ENCODE assay signal across 30 cellular contexts in genomic region chr1:69738458-69738857, GRCh38.
DNase-seq lines count a peak whose midpoint lies in the region; ATAC-seq, FAIRE-seq and TF ChIP-seq lines count a peak whose summit lies in the region.
"Had no signal": no experiment of that assay in that cellular context is flagged by ENCODE, and none has a peak within 500 bp of the region (broad histone marks: within the 10 kb centered on the region; RNA-seq: fewer than 3 reads in every experiment).

No MANE protein-coding gene starts in this region.

- no peak overlapping the region for H3K27ac ChIP-seq in heart left ventricle
- H3K27ac ChIP-seq: ascending aorta, GM23248, ovary, right atrium auricular region, RWPE1, spleen had no signal

- ATAC-seq in Right ventricle myocardium superior (ENCODE audit: poor library complexity) (peak; percentile 15), heart left ventricle (no peak), GM18519 (IDR thresholded peaks at IDR 0.05; ENCODE audit: low FRiP score, unreplicated experiment) (no peak), HG03025 (IDR thresholded peaks at IDR 0.05; ENCODE audit: low FRiP score, unreplicated experiment) (no peak), GM21528 (IDR thresholded peaks at IDR 0.05; ENCODE audit: low FRiP score, unreplicated experiment) (no peak)
- no peak for ATAC-seq in activated T-cell treated with anti-CD3 and anti-CD28 coated beads, Interleukin-2, amount 50 U/mL, for 72 hours (replicated peaks in 1 of 2)
- ATAC-seq: activated CD4-positive, alpha-beta T cell treated with anti-CD3 and anti-CD28 coated beads for 36 hours; T-helper 17 cell had no signal

- no peak for TF ChIP-seq POLR2A in heart left ventricle (IDR thresholded peaks at IDR 0.05)

- H3K27ac Mint-ChIP-seq in neural crest cell (ENCODE audit: unreplicated experiment): peak overlapping the region; percentile 65
- no peak overlapping the region for H3K27ac Mint-ChIP-seq in activated T-cell treated with anti-CD3 and anti-CD28 coated beads, Interleukin-2, amount 50 U/mL, for 72 hours
- H3K27ac Mint-ChIP-seq: activated CD4-positive, alpha-beta T cell treated with anti-CD3 and anti-CD28 coated beads for 36 hours; activated naive CD8-positive, alpha-beta T cell treated with anti-CD3 and anti-CD28 coated beads for 36 hours; CD14-positive monocyte; memory B cell; T-helper 17 cell had no signal

- H3K27me3 Mint-ChIP-seq in neural crest cell (ENCODE audit: low read depth): no peaks in the 10 kb centered on the region
- H3K27me3 Mint-ChIP-seq in activated T-cell treated with anti-CD3 and anti-CD28 coated beads, Interleukin-2, amount 50 U/mL, for 72 hours (ENCODE audit: low read depth): no peaks in the 10 kb centered on the region
- H3K27me3 Mint-ChIP-seq: activated CD4-positive, alpha-beta T cell treated with anti-CD3 and anti-CD28 coated beads for 36 hours; activated naive CD8-positive, alpha-beta T cell treated with anti-CD3 and anti-CD28 coated beads for 36 hours; T-helper 17 cell had no signal

- peaks cover 6% of the 10 kb centered on the region for H3K9me3 Mint-ChIP-seq in neural crest cell
- peaks cover 0 to 2% of the 10 kb centered on the region in 2 donors for H3K9me3 Mint-ChIP-seq in activated T-cell treated with anti-CD3 and anti-CD28 coated beads, Interleukin-2, amount 50 U/mL, for 72 hours
- H3K9me3 Mint-ChIP-seq: activated naive CD8-positive, alpha-beta T cell treated with anti-CD3 and anti-CD28 coated beads for 36 hours; CD14-positive monocyte; memory B cell had no signal

- peaks cover 0 to 11% (median 0%) of the 10 kb centered on the region in 12 donors for H3K9me3 ChIP-seq in heart left ventricle
- H3K9me3 ChIP-seq: ascending aorta, ovary, right atrium auricular region, spleen had no signal

- no peaks in the 10 kb centered on the region for H3K27me3 ChIP-seq in heart left ventricle
- H3K27me3 ChIP-seq: ascending aorta, ovary, right atrium auricular region, spleen had no signal

- H3K36me3 Mint-ChIP-seq in neural crest cell (ENCODE audit: low read depth): no peaks in the 10 kb centered on the region
- H3K36me3 Mint-ChIP-seq in activated T-cell treated with anti-CD3 and anti-CD28 coated beads, Interleukin-2, amount 50 U/mL, for 72 hours (ENCODE audit: insufficient read depth in 2 of 2): peaks cover 0 to 1% of the 10 kb centered on the region in 2 donors
- H3K36me3 Mint-ChIP-seq: activated naive CD8-positive, alpha-beta T cell treated with anti-CD3 and anti-CD28 coated beads for 36 hours; CD14-positive monocyte; memory B cell had no signal

- no peak overlapping the region for H3K4me3 ChIP-seq in heart left ventricle
- H3K4me3 ChIP-seq: ascending aorta, GM23248, ovary, right atrium auricular region, spleen had no signal

- 29 to 44% (median 30%) methylated on average over 2 of the region's 2 CpGs for WGBS in heart left ventricle, 4 donors

- TF ChIP-seq CTCF in heart left ventricle (IDR thresholded peaks at IDR 0.05) (no peak), neural crest cell (conservative IDR thresholded peaks at IDR 0.05) (no peak)

- FAIRE-seq in endometrium (lab: Jason Lieb, UNC): peak; percentile 79

- H3K4me1 ChIP-seq in heart left ventricle: no peaks in the 10 kb centered on the region
- H3K4me1 ChIP-seq: ascending aorta, right atrium auricular region, spleen had no signal

- no peak for DNase-seq in Right ventricle myocardium superior
- DNase-seq in heart left ventricle: no peak
- no peak for DNase-seq in neural crest cell (ENCODE audit: low read depth, low spot score)
- DNase-seq in activated T-cell treated with anti-CD3 and anti-CD28 coated beads, Interleukin-2, amount 50 U/mL, for 72 hours: no peak
- DNase-seq: 8988T; activated CD4-positive, alpha-beta T cell treated with anti-CD3 and anti-CD28 coated beads for 36 hours; activated effector memory CD4-positive, alpha-beta T cell treated with anti-CD3 and anti-CD28 coated beads, Interleukin-2, amount 50 U/mL, for 16 hours; activated naive CD8-positive, alpha-beta T cell treated with anti-CD3 and anti-CD28 coated beads for 36 hours; Calu3; effector CD8-positive, alpha-beta T cell; erythroblast; foreskin fibroblast; GM23248; left cardiac atrium; NCI-H1436 treated with DMSO at 0.1 percent for 48 hours; NCI-H2107; NCI-H510A; ovary; spleen; stimulated activated CD4-positive, alpha-beta T cell treated with anti-CD3 and anti-CD28 coated beads, Interleukin-2, amount 100 ng/mL, for 48 hours; T-helper 17 cell had no signal

- H3K36me3 ChIP-seq in heart left ventricle: no peaks in the 10 kb centered on the region
- H3K36me3 ChIP-seq: ascending aorta, ovary, right atrium auricular region, spleen had no signal

- intact Hi-C loops in Right ventricle myocardium superior (cut with DNase I): no loop called here
- intact Hi-C loops in heart left ventricle (cut with DNase I): loop anchor here in 8 of 10 donors (5.0 to 10.0 kb wide), 9 partner anchors 914 to 1621 kb away; no protein-coding TSS in a partner anchor

- H3K4me1 Mint-ChIP-seq in neural crest cell: peaks cover 20% of the 10 kb centered on the region
- H3K4me1 Mint-ChIP-seq in activated T-cell treated with anti-CD3 and anti-CD28 coated beads, Interleukin-2, amount 50 U/mL, for 72 hours (ENCODE audit: low read depth): no peaks in the 10 kb centered on the region
- H3K4me1 Mint-ChIP-seq: activated CD4-positive, alpha-beta T cell treated with anti-CD3 and anti-CD28 coated beads for 36 hours; activated naive CD8-positive, alpha-beta T cell treated with anti-CD3 and anti-CD28 coated beads for 36 hours; CD14-positive monocyte; memory B cell; T-helper 17 cell had no signal

- H3K4me3 Mint-ChIP-seq in neural crest cell: no peak overlapping the region
- H3K4me3 Mint-ChIP-seq in activated T-cell treated with anti-CD3 and anti-CD28 coated beads, Interleukin-2, amount 50 U/mL, for 72 hours: no peak overlapping the region
- H3K4me3 Mint-ChIP-seq: activated CD4-positive, alpha-beta T cell treated with anti-CD3 and anti-CD28 coated beads for 36 hours; activated naive CD8-positive, alpha-beta T cell treated with anti-CD3 and anti-CD28 coated beads for 36 hours; CD14-positive monocyte; memory B cell; T-helper 17 cell had no signal
